ENCODE assay signal across 9 cellular contexts in genomic region chr9:81758123-81758797, GRCh38.
"Had no signal": no experiment of that assay in that cellular context is flagged by ENCODE, and none has a peak within 500 bp of the region (broad histone marks: within the 10 kb centered on the region; RNA-seq: fewer than 3 reads in every experiment).

No MANE protein-coding gene starts in this region.

- H3K27ac Mint-ChIP-seq: HFFc6 had no signal

- H3K4me3 ChIP-seq: GM23248, HAP-1, K562 had no signal

- H3K9ac ChIP-seq: GM23248 had no signal

- H2AFZ ChIP-seq: GM23248 had no signal

- H3K27ac ChIP-seq: GM23248, HL-60 had no signal

- H3K4me1 ChIP-seq: HAP-1 had no signal

- ATAC-seq: HCT116, HepG2, K562 had no signal

- H3K4me3 Mint-ChIP-seq: HFFc6 had no signal

- H3K36me3 ChIP-seq: HAP-1 had no signal

- H3K9me3 Mint-ChIP-seq: HFFc6 had no signal

- DNase-seq: GM23248, GOT3, H7, HFFc6 had no signal

- H3K9me3 ChIP-seq: HAP-1 had no signal
